Comparison of ENCODE assay signal across 12 cellular contexts in genomic region chr11:110565344-110565684, GRCh38.
DNase-seq lines count a peak whose midpoint lies in the region; ATAC-seq, FAIRE-seq and TF ChIP-seq lines count a peak whose summit lies in the region.
"Had no signal": no experiment of that assay in that cellular context is flagged by ENCODE, and none has a peak within 500 bp of the region (broad histone marks: within the 10 kb centered on the region; RNA-seq: fewer than 3 reads in every experiment).

No MANE protein-coding gene starts in this region.

- in situ Hi-C loops in HepG2 (cut with HindIII; ENCODE audit: extremely low pct_ligation_motif_present, low pct_unique_long_range_greater_than_20kb), result no loop called here

- no peak overlapping the region for H3K27ac ChIP-seq in HepG2 (ENCODE audit: extremely low read length, insufficient read depth, low read length)
- H3K27ac ChIP-seq in right lobe of liver, result no peak overlapping the region
- peak overlapping the region; percentile 55 for H3K27ac ChIP-seq in RWPE1
- H3K27ac ChIP-seq in foreskin keratinocyte, result no peak overlapping the region
- H3K27ac ChIP-seq: BLaER1, Peyer's patch had no signal

- no peaks in the 10 kb centered on the region for H3K27me3 ChIP-seq in HepG2 (ENCODE audit: control insufficient read depth in 1 of 2, insufficient read depth in 2 of 2, low read length in 2 of 2)
- H3K27me3 ChIP-seq in right lobe of liver, result no peaks in the 10 kb centered on the region
- peaks cover 54% of the 10 kb centered on the region for H3K27me3 ChIP-seq in foreskin keratinocyte
- H3K27me3 ChIP-seq: BLaER1, Peyer's patch had no signal

- ATAC-seq in HepG2 (peak; percentile 42; the same call in 2 of the 3 replicates), right lobe of liver (no peak), foreskin keratinocyte (peak; percentile 19)

- CTCF ChIA-PET in HepG2 (lab: Yijun Ruan, JAX; ENCODE audit: low intra/inter-chr PET ratio, low total read pairs) (no interaction called here), RWPE1 (lab: Yijun Ruan, JAX) (no interaction called here)

- H4K20me1 ChIP-seq in HepG2 (ENCODE audit: insufficient read depth, low read length), result no peaks in the 10 kb centered on the region
- H4K20me1 ChIP-seq: BLaER1 had no signal

- 2% methylated on average over 7 of the region's 7 CpGs for WGBS in HepG2 (ENCODE audit: low lambda C conversion rate)
- 46% methylated on average over 5 of the region's 7 CpGs for WGBS in right lobe of liver (ENCODE audit: insufficient coverage, low coverage, low lambda C conversion rate, missing lambda C conversion rate)

- H3K36me3 ChIP-seq in HepG2 (replicated peaks in 1 of 2; ENCODE audit: control insufficient read depth in 1 of 2, insufficient read depth in 2 of 2, low read length in 2 of 2), result no peaks in the 10 kb centered on the region
- H3K36me3 ChIP-seq in right lobe of liver, result no peaks in the 10 kb centered on the region
- H3K36me3 ChIP-seq: BLaER1, Peyer's patch had no signal

- no peak overlapping the region for H3K9ac ChIP-seq in HepG2 (ENCODE audit: insufficient read depth, low read depth, low read length)
- H3K9ac ChIP-seq: BLaER1 had no signal

- TF ChIP-seq POLR2A in HepG2 (IDR thresholded peaks at IDR 0.05; ENCODE audit: insufficient read depth in 1 of 2, low read depth in 2 of 2, low read length in 2 of 2), result no peak
- no peak for TF ChIP-seq POLR2A in right lobe of liver (IDR thresholded peaks at IDR 0.05)

- intact Hi-C loops in HepG2 (cut with micrococcal nuclease; ENCODE audit: unreplicated experiment), result no loop called here
- intact Hi-C loops in right lobe of liver (cut with DNase I), result no loop called here

- peaks cover 7% of the 10 kb centered on the region; the same call in 1 of the 2 replicates for H3K4me1 ChIP-seq in HepG2 (ENCODE audit: insufficient read depth, low read length)
- H3K4me1 ChIP-seq in right lobe of liver, result no peaks in the 10 kb centered on the region
- H3K4me1 ChIP-seq in foreskin keratinocyte, result no peaks in the 10 kb centered on the region
- H3K4me1 ChIP-seq: BLaER1, Peyer's patch had no signal

- TF ChIP-seq CTCF in HepG2 (CRISPR knock-in tag; IDR thresholded peaks at IDR 0.05) (no peak), right lobe of liver (IDR thresholded peaks at IDR 0.05) (no peak), RWPE1 (conservative IDR thresholded peaks at IDR 0.05; ENCODE audit: low read depth) (no peak), foreskin keratinocyte (conservative IDR thresholded peaks at IDR 0.05) (no peak)

- no peak overlapping the region for H3K4me2 ChIP-seq in HepG2 (ENCODE audit: low read depth, low read length)
- H3K4me2 ChIP-seq: BLaER1 had no signal

- no peak for TF ChIP-seq RAD21 in HepG2 (CRISPR knock-in tag; IDR thresholded peaks at IDR 0.05)

- H3K4me3 ChIP-seq in HepG2 (replicated peaks in 1 of 3; ENCODE audit: insufficient read depth in 1 of 3, low read depth in 2 of 3, low read length in 3 of 3), result no peak overlapping the region
- H3K4me3 ChIP-seq in right lobe of liver, result no peak overlapping the region
- H3K4me3 ChIP-seq: BLaER1, Peyer's patch had no signal

- no peaks in the 10 kb centered on the region for H3K79me2 ChIP-seq in HepG2 (ENCODE audit: insufficient read depth, low read length)

- peak; percentile 18 for DNase-seq in HepG2 (ENCODE audit: low spot score)
- DNase-seq in right lobe of liver, result no peak
- DNase-seq in RWPE1 (ENCODE audit: low spot score), result no peak
- DNase-seq in foreskin keratinocyte, result no peak
- no peak for DNase-seq in activated CD4-positive, alpha-beta T cell treated with anti-CD3 and anti-CD28 coated beads for 4 hours
- DNase-seq in GM19238 (ENCODE audit: insufficient read length, low spot score), result no peak
- no peak for DNase-seq in activated CD4-positive, alpha-beta T cell treated with anti-CD3 and anti-CD28 coated beads for 1 hour
- DNase-seq in NCI-H345 (lab: John Stamatoyannopoulos, UW), result no peak
- DNase-seq: activated CD4-positive, alpha-beta memory T cell treated with anti-CD3 and anti-CD28 coated beads for 36 hours; nucleus accumbens; Peyer's patch had no signal

- no peak for FAIRE-seq in HepG2 (lab: Jason Lieb, UNC)

- H2AFZ ChIP-seq in HepG2 (ENCODE audit: low read length), result no peak overlapping the region

- H3K9me3 ChIP-seq in HepG2 (ENCODE audit: low read length) (no peaks in the 10 kb centered on the region), right lobe of liver (no peaks in the 10 kb centered on the region)
- H3K9me3 ChIP-seq: BLaER1, Peyer's patch had no signal

- BruUV-seq in HepG2 (replicated peaks; lab: Mats Ljungman, UMichigan), result no TSS peak

- no peak for TF ChIP-seq EP300 in HepG2 (IDR thresholded peaks at IDR 0.05; ENCODE audit: low read depth in 2 of 2, low read length in 2 of 2)
- TF ChIP-seq EP300 in HepG2 (CRISPR knock-in tag; IDR thresholded peaks at IDR 0.05; ENCODE audit: borderline replicate concordance), result no peak

- POLR2A ChIA-PET in HepG2 (lab: Yijun Ruan, JAX), result no interaction called here
- POLR2A ChIA-PET in RWPE1 (lab: Yijun Ruan, JAX; ENCODE audit: low non-redundant PET), result no interaction called here

TF ChIP-seq in HepG2, 621 proteins besides CTCF, POLR2A, EP300 and RAD21 (continues in another document):
- TF ChIP-seq MXD4 (CRISPR knock-in tag; IDR thresholded peaks at IDR 0.05) (no peak), KDM5B (CRISPR knock-in tag; IDR thresholded peaks at IDR 0.05; ENCODE audit: borderline replicate concordance) (no peak), MLX (CRISPR knock-in tag; IDR thresholded peaks at IDR 0.05) (no peak), ZNF441 (CRISPR knock-in tag; IDR thresholded peaks at IDR 0.05; ENCODE audit: borderline replicate concordance) (no peak), ZNF574 (CRISPR knock-in tag; IDR thresholded peaks at IDR 0.05) (no peak), THAP8 (CRISPR knock-in tag; IDR thresholded peaks at IDR 0.05; ENCODE audit: borderline replicate concordance) (no peak), AGO1 (IDR thresholded peaks at IDR 0.05; ENCODE audit: low read depth, low read length, poor library complexity, severe bottlenecking) (no peak), ZNF724P (CRISPR knock-in tag; IDR thresholded peaks at IDR 0.05; ENCODE audit: borderline replicate concordance) (no peak), ZNF780A (CRISPR knock-in tag; IDR thresholded peaks at IDR 0.05) (no peak), ZNF615 (CRISPR knock-in tag; IDR thresholded peaks at IDR 0.05; ENCODE audit: borderline replicate concordance) (no peak), ZBTB20 (CRISPR knock-in tag; IDR thresholded peaks at IDR 0.05; ENCODE audit: borderline replicate concordance, low read depth) (no peak), FOXC1 (CRISPR knock-in tag; IDR thresholded peaks at IDR 0.05; ENCODE audit: borderline replicate concordance) (no peak), SIX4 (CRISPR knock-in tag; IDR thresholded peaks at IDR 0.05) (peak; percentile 57; the same call in 1 of the 2 replicates)

Comparison
In these comparisons a context has a peak if more than half of its experiments do, and no peak if none do; other contexts are left out.
1. ATAC-seq: peak in HepG2 (single experiment) and foreskin keratinocyte (single experiment); none in right lobe of liver (0 of 4).